Comparison of ENCODE assay signal across 23 cellular contexts in genomic region chr1:167510880-167511279, GRCh38. TPM values are rescaled to one million over a fixed set of nuclear protein-coding genes. Genes with fewer than 3 reads are reported as not detected.
DNase-seq lines count a peak whose midpoint lies in the region; ATAC-seq and TF ChIP-seq lines count a peak whose summit lies in the region.
"Had no signal": no experiment of that assay in that cellular context is flagged by ENCODE, and none has a peak within 500 bp of the region (broad histone marks: within the 10 kb centered on the region; RNA-seq: fewer than 3 reads in every experiment).

No MANE protein-coding gene starts in this region.

- no peaks in the 10 kb centered on the region for H3K9me3 Mint-ChIP-seq in T-helper 2 cell treated with Interferon-gamma antibody and Interleukin-4, amounts not matched to agents 5 μg/mL and 100 μg/mL, for 36 hours
- no peaks in the 10 kb centered on the region for H3K9me3 Mint-ChIP-seq in CD4-positive, alpha-beta T cell
- H3K9me3 Mint-ChIP-seq in activated CD4-positive, alpha-beta memory T cell treated with anti-CD3 and anti-CD28 coated beads for 36 hours, result no peaks in the 10 kb centered on the region
- H3K9me3 Mint-ChIP-seq in effector memory CD8-positive, alpha-beta T cell, result no peaks in the 10 kb centered on the region

- no peak for TF ChIP-seq CTCF in CD4-positive, alpha-beta T cell (IDR thresholded peaks at IDR 0.05)

- H3K27me3 ChIP-seq in CD4-positive, alpha-beta T cell (ENCODE audit: control insufficient read depth, insufficient read depth, low read length), result no peaks in the 10 kb centered on the region
- H3K27me3 ChIP-seq: thyroid gland had no signal

- POLR2A ChIA-PET in CD4-positive, alpha-beta T cell (lab: Charles Lee), result interaction anchor here (0.8 to 5.8 kb wide), 5 partner anchors 9 to 55 kb away, joined by 3 to 45 read pairs (median 3); no protein-coding TSS in a partner anchor
- POLR2A ChIA-PET in activated CD4-positive, alpha-beta memory T cell treated with anti-CD3 and anti-CD28 coated beads for 36 hours (lab: Charles Lee), result interaction anchor here (0.7 to 1.4 kb wide), 2 partner anchors 10 to 17 kb away, joined by 3 to 4 read pairs; no protein-coding TSS in a partner anchor

- peak overlapping the region; percentile 72 for H3K27ac ChIP-seq in CD4-positive, alpha-beta T cell (ENCODE audit: low read depth, low read length)
- H3K27ac ChIP-seq: thyroid gland had no signal

- H3K27me3 Mint-ChIP-seq in T-helper 2 cell treated with Interferon-gamma antibody and Interleukin-4, amounts not matched to agents 5 μg/mL and 100 μg/mL, for 36 hours (ENCODE audit: low read depth), result no peaks in the 10 kb centered on the region
- H3K27me3 Mint-ChIP-seq in CD4-positive, alpha-beta T cell, result no peaks in the 10 kb centered on the region
- H3K27me3 Mint-ChIP-seq in activated CD4-positive, alpha-beta memory T cell treated with anti-CD3 and anti-CD28 coated beads for 36 hours, result no peaks in the 10 kb centered on the region
- H3K27me3 Mint-ChIP-seq in effector memory CD8-positive, alpha-beta T cell, result no peaks in the 10 kb centered on the region

- peak overlapping the region; percentile 50 for H3K4me3 Mint-ChIP-seq in T-helper 2 cell treated with Interferon-gamma antibody and Interleukin-4, amounts not matched to agents 5 μg/mL and 100 μg/mL, for 36 hours
- H3K4me3 Mint-ChIP-seq in CD4-positive, alpha-beta T cell, result peak overlapping the region; percentile 87
- H3K4me3 Mint-ChIP-seq in activated CD4-positive, alpha-beta memory T cell treated with anti-CD3 and anti-CD28 coated beads for 36 hours, result peak overlapping the region; percentile 45
- H3K4me3 Mint-ChIP-seq in effector memory CD8-positive, alpha-beta T cell, result peak overlapping the region; percentile 36 to 75
- H3K4me3 Mint-ChIP-seq: B cell had no signal

- intact Hi-C loops in CD4-positive, alpha-beta T cell (cut with DNase I, micrococcal nuclease), result loop anchor here in 1 of 2 experiments (1.0 kb wide), 1 partner anchor 9 kb away; no protein-coding TSS in a partner anchor
- intact Hi-C loops in activated CD4-positive, alpha-beta memory T cell treated with anti-CD3 and anti-CD28 coated beads for 36 hours (cut with micrococcal nuclease), result loop anchor here (1.0 kb wide), 1 partner anchor 9 kb away; no protein-coding TSS in a partner anchor

- peak; percentile 60 for ATAC-seq in CD4-positive, alpha-beta T cell (ENCODE audit: poor library complexity)
- ATAC-seq in effector memory CD8-positive, alpha-beta T cell (replicated peaks), result no peak
- ATAC-seq in GM18519 (IDR thresholded peaks at IDR 0.05; ENCODE audit: low FRiP score, unreplicated experiment), result no peak

- H3K4me1 Mint-ChIP-seq in T-helper 2 cell treated with Interferon-gamma antibody and Interleukin-4, amounts not matched to agents 5 μg/mL and 100 μg/mL, for 36 hours (ENCODE audit: low read depth), result peaks cover 59% of the 10 kb centered on the region
- peaks cover 89% of the 10 kb centered on the region for H3K4me1 Mint-ChIP-seq in CD4-positive, alpha-beta T cell (ENCODE audit: low read depth)
- H3K4me1 Mint-ChIP-seq in activated CD4-positive, alpha-beta memory T cell treated with anti-CD3 and anti-CD28 coated beads for 36 hours (ENCODE audit: low read depth), result peaks cover 77% of the 10 kb centered on the region
- peaks cover 52 to 77% of the 10 kb centered on the region in 2 donors for H3K4me1 Mint-ChIP-seq in effector memory CD8-positive, alpha-beta T cell (ENCODE audit: low read depth in 2 of 2)
- H3K4me1 Mint-ChIP-seq: B cell had no signal

- DNase-seq in T-helper 2 cell treated with Interferon-gamma antibody and Interleukin-4, amounts not matched to agents 5 μg/mL and 100 μg/mL, for 36 hours (ENCODE audit: low spot score), result no peak
- no peak for DNase-seq in T-helper 2 cell
- DNase-seq in CD4-positive, alpha-beta T cell, result no peak
- DNase-seq in activated CD4-positive, alpha-beta memory T cell treated with anti-CD3 and anti-CD28 coated beads for 36 hours, result no peak
- no peak for DNase-seq in effector memory CD8-positive, alpha-beta T cell
- DNase-seq in SIG-M5 (lab: John Stamatoyannopoulos, UW), result no peak
- no peak for DNase-seq in stimulated activated CD8-positive, alpha-beta memory T cell treated with anti-CD3 and anti-CD28 coated beads, Interleukin-4, amount 100 ng/mL, for 48 hours
- DNase-seq: activated CD4-positive, alpha-beta T cell treated with anti-CD3 and anti-CD28 coated beads for 1 hour; amygdala; Calu3; cortex of kidney; EL; Kasumi-1; NCI-H1092; NCI-H187 treated with DMSO at 0.1 percent for 48 hours; nucleus accumbens; Right ventricle myocardium superior; thyroid gland had no signal

- CTCF ChIA-PET in CD4-positive, alpha-beta T cell (lab: Charles Lee), result interaction anchor here (0.8 to 1.8 kb wide), 5 partner anchors 9 to 55 kb away, joined by 3 to 5 read pairs (median 3); no protein-coding TSS in a partner anchor
- CTCF ChIA-PET in activated CD4-positive, alpha-beta memory T cell treated with anti-CD3 and anti-CD28 coated beads for 36 hours (lab: Charles Lee), result interaction anchor here (1.4 to 1.9 kb wide), 2 partner anchors 22 to 63 kb away, joined by 4 read pairs; no protein-coding TSS in a partner anchor

- H3K36me3 Mint-ChIP-seq in T-helper 2 cell treated with Interferon-gamma antibody and Interleukin-4, amounts not matched to agents 5 μg/mL and 100 μg/mL, for 36 hours (ENCODE audit: low read depth), result peaks cover 80% of the 10 kb centered on the region
- H3K36me3 Mint-ChIP-seq in CD4-positive, alpha-beta T cell (ENCODE audit: low read depth), result peaks cover 95% of the 10 kb centered on the region
- H3K36me3 Mint-ChIP-seq in activated CD4-positive, alpha-beta memory T cell treated with anti-CD3 and anti-CD28 coated beads for 36 hours, result peaks cover 56% of the 10 kb centered on the region
- peaks cover 90% of the 10 kb centered on the region for H3K36me3 Mint-ChIP-seq in effector memory CD8-positive, alpha-beta T cell (ENCODE audit: insufficient read depth)

- no peaks in the 10 kb centered on the region for H3K9me3 ChIP-seq in CD4-positive, alpha-beta T cell (ENCODE audit: control insufficient read depth, low read length)
- H3K9me3 ChIP-seq: thyroid gland had no signal

- H3K27ac Mint-ChIP-seq in T-helper 2 cell treated with Interferon-gamma antibody and Interleukin-4, amounts not matched to agents 5 μg/mL and 100 μg/mL, for 36 hours, result no peak overlapping the region
- peak overlapping the region; percentile 100 for H3K27ac Mint-ChIP-seq in CD4-positive, alpha-beta T cell
- no peak overlapping the region for H3K27ac Mint-ChIP-seq in activated CD4-positive, alpha-beta memory T cell treated with anti-CD3 and anti-CD28 coated beads for 36 hours
- peak overlapping the region; percentile 8 to 59 for H3K27ac Mint-ChIP-seq in effector memory CD8-positive, alpha-beta T cell
- H3K27ac Mint-ChIP-seq: B cell had no signal

RNA-seq across cellular contexts. Expression of gene CD247, which starts 7.4 kb away (rescaled TPM):
- total RNA-seq in CD4-positive, alpha-beta T cell, result 100 to 1,000 TPM; 355 to 378 TPM
- 100 to 1,000 TPM; 105 to 114 TPM for total RNA-seq in activated CD4-positive, alpha-beta memory T cell treated with anti-CD3 and anti-CD28 coated beads for 36 hours
- total RNA-seq: A172, bronchial epithelial cell, lung microvascular endothelial cell had no signal

RNA-seq across cellular contexts. Expression of gene CREG1, which starts 42.7 kb away (rescaled TPM):
- total RNA-seq in CD4-positive, alpha-beta T cell, result 10 to 100 TPM; 10.7 to 11.2 TPM
- total RNA-seq in activated CD4-positive, alpha-beta memory T cell treated with anti-CD3 and anti-CD28 coated beads for 36 hours, result 10 to 100 TPM; 13.5 to 14.6 TPM

Comparison
In these comparisons a context has a peak if more than half of its experiments do, and no peak if none do; other contexts are left out.
1. H3K27ac Mint-ChIP-seq: peak in CD4-positive, alpha-beta T cell (single experiment) and effector memory CD8-positive, alpha-beta T cell (2 of 2); none in T-helper 2 cell treated with Interferon-gamma antibody and Interleukin-4, amounts not matched to agents 5 μg/mL and 100 μg/mL, for 36 hours (single experiment) and activated CD4-positive, alpha-beta memory T cell treated with anti-CD3 and anti-CD28 coated beads for 36 hours (single experiment).
2. Peak in every context shown above with its lines, with median percentiles within 50 percentile points of each other: H3K4me3 Mint-ChIP-seq.